In the genomic region with DNA sequence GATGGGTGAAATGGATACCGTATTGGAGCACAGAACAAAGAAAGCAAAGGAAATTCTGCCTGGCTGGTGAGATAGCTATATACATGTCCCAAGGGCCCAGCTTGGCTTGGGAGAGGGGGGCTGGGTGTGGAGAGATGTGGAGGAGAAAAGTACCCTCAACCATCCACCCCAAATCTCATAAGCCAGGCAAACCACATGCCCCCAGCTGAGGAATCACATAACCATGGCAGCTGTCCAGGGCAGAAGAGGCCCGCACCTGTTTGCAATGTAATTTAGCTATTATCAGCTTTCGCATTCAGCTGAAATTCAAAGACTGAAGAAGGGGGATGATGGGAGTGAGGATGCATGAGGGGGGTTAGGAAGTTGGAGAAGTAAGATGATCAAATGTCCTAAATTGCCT, we compare ENCODE assay signal across 15 cellular contexts.
DNase-seq lines count a peak whose midpoint lies in the region; ATAC-seq lines count a peak whose summit lies in the region.
"Had no signal": no experiment of that assay in that cellular context is flagged by ENCODE, and none has a peak within 500 bp of the region (broad histone marks: within the 10 kb centered on the region; RNA-seq: fewer than 3 reads in every experiment).

No MANE protein-coding gene starts in this region.

- H3K9me2 ChIP-seq in GM23248 (ENCODE audit: insufficient read depth): no peaks in the 10 kb centered on the region

- H4K20me1 ChIP-seq in GM23248 (ENCODE audit: insufficient read depth): no peaks in the 10 kb centered on the region

- ATAC-seq in HG02571 (IDR thresholded peaks at IDR 0.05; ENCODE audit: unreplicated experiment): no peak

- peaks cover 53% of the 10 kb centered on the region for H3K27me3 ChIP-seq in GM23248 (replicated peaks; ENCODE audit: insufficient read depth)

- no peak overlapping the region for H3K4me3 ChIP-seq in GM23248
- H3K4me3 ChIP-seq: SK-N-MC had no signal

- no peak overlapping the region for H3K4me2 ChIP-seq in GM23248 (ENCODE audit: unreplicated experiment)

- no peaks in the 10 kb centered on the region for H3K79me2 ChIP-seq in GM23248 (ENCODE audit: insufficient read depth)

- no peaks in the 10 kb centered on the region for H3K9me3 ChIP-seq in GM23248 (ENCODE audit: low read depth)

- no peak overlapping the region for H3K9ac ChIP-seq in GM23248

- no peaks in the 10 kb centered on the region for H3F3A ChIP-seq in GM23248 (ENCODE audit: insufficient read depth)

- in situ Hi-C loops in GM23248 (cut with MboI): no loop called here

- no peak overlapping the region for H3K27ac ChIP-seq in GM23248
- H3K27ac ChIP-seq: SK-N-MC had no signal

- 59 to 69% methylated on average over 3 of the region's 3 CpGs for WGBS in GM23248 (ENCODE audit: low coverage in 1 of 2, low lambda C conversion rate in 2 of 2, missing lambda C conversion rate in 2 of 2), 2 experiments

- no peaks in the 10 kb centered on the region for H3K4me1 ChIP-seq in GM23248 (ENCODE audit: insufficient read depth)

- DNase-seq in DMS79 (lab: John Stamatoyannopoulos, UW): peak; percentile 59
- peak; percentile 85 for DNase-seq in NCI-H1092 treated with DMSO at 0.1 percent for 48 hours (lab: John Stamatoyannopoulos, UW)
- DNase-seq in NCI-H2107 (lab: John Stamatoyannopoulos, UW): peak; percentile 25
- DNase-seq in NCI-H748 treated with DMSO at 0.1 percent for 48 hours (lab: John Stamatoyannopoulos, UW): peak; percentile 85
- no peak for DNase-seq in AML-193 (lab: John Stamatoyannopoulos, UW)
- DNase-seq in GM23248: no peak
- DNase-seq in CD1c-positive myeloid dendritic cell (ENCODE audit: extremely low spot score): no peak
- DNase-seq: CD8-positive, alpha-beta memory T cell; EL; GOT3; KBM-7; NCI-H446; T-helper 1 cell had no signal

- no peak overlapping the region for H2AFZ ChIP-seq in GM23248

- no peaks in the 10 kb centered on the region for H3K36me3 ChIP-seq in GM23248 (ENCODE audit: low read depth)

Comparison
In these comparisons a context has a peak if more than half of its experiments do, and no peak if none do; other contexts are left out.
1. DNase-seq: peak in DMS79 (single experiment), NCI-H1092 treated with DMSO at 0.1 percent for 48 hours (single experiment), NCI-H2107 (single experiment) and NCI-H748 treated with DMSO at 0.1 percent for 48 hours (single experiment); none in AML-193 (0 of 2), GM23248 (single experiment) and CD1c-positive myeloid dendritic cell (single experiment).